8 cellular contexts compared by ENCODE assay signal in genomic region chr1:25037174-25038074, GRCh38.
A peak's percentile ranks its signal among the peaks of the same experiment; 100 is the strongest.
DNase-seq lines count a peak whose midpoint lies in the region; FAIRE-seq and TF ChIP-seq lines count a peak whose summit lies in the region.

No MANE protein-coding gene starts in this region.

- H3K27ac ChIP-seq in endothelial cell of umbilical vein (ENCODE audit: insufficient read depth, low read depth, low read length) = no peak overlapping the region
- no peak overlapping the region for H3K27ac ChIP-seq in parathyroid adenoma

- H3K36me3 ChIP-seq in endothelial cell of umbilical vein (ENCODE audit: control insufficient read depth in 2 of 2, extremely low read depth in 1 of 2, insufficient read depth in 2 of 2, low read length in 2 of 2) = no peaks in the 10 kb centered on the region
- H3K36me3 ChIP-seq in parathyroid adenoma (ENCODE audit: control insufficient read depth, insufficient read depth, low read length) = no peaks in the 10 kb centered on the region

- POLR2A ChIA-PET in activated CD4-positive, alpha-beta memory T cell treated with anti-CD3 and anti-CD28 coated beads, Interleukin-2, amount 10 ng/mL, durations not matched to agents 7 days and 5 days (lab: Charles Lee) = interaction anchor here (0.6 to 8.5 kb wide), 28 partner anchors 9 to 210 kb away, joined by 3 to 137 read pairs (median 4); partner anchors contain the start of genes RSRP1 and RUNX3
- POLR2A ChIA-PET in endothelial cell of umbilical vein (lab: Charles Lee) = no interaction called here

- H3K27me3 ChIP-seq in endothelial cell of umbilical vein (ENCODE audit: control insufficient read depth in 2 of 2, insufficient read depth in 2 of 2, low read length in 2 of 2) (no peaks in the 10 kb centered on the region), parathyroid adenoma (ENCODE audit: control insufficient read depth, insufficient read depth, low read length) (no peaks in the 10 kb centered on the region)

- H3K27me3 Mint-ChIP-seq in activated CD4-positive, alpha-beta memory T cell treated with anti-CD3 and anti-CD28 coated beads, Interleukin-2, amount 10 ng/mL, durations not matched to agents 7 days and 5 days = peaks cover 20% of the 10 kb centered on the region

- H3K4me3 ChIP-seq in endothelial cell of umbilical vein (replicated peaks in 1 of 3; ENCODE audit: insufficient read depth in 1 of 3, low read depth in 1 of 3, low read length in 3 of 3) = no peak overlapping the region
- no peak overlapping the region for H3K4me3 ChIP-seq in parathyroid adenoma (ENCODE audit: low read depth, low read length)

- no peak overlapping the region for H3K4me2 ChIP-seq in endothelial cell of umbilical vein (ENCODE audit: insufficient read depth, low read length)
- no peak overlapping the region for H3K4me2 ChIP-seq in parathyroid adenoma (ENCODE audit: low read length)

- H3K36me3 Mint-ChIP-seq in activated CD4-positive, alpha-beta memory T cell treated with anti-CD3 and anti-CD28 coated beads, Interleukin-2, amount 10 ng/mL, durations not matched to agents 7 days and 5 days (ENCODE audit: low read depth) = peaks cover 4% of the 10 kb centered on the region

- H3K4me1 ChIP-seq in endothelial cell of umbilical vein (ENCODE audit: control insufficient read depth, extremely low read depth, insufficient read depth, low read length) (no peaks in the 10 kb centered on the region), parathyroid adenoma (no peaks in the 10 kb centered on the region)

- DNase-seq in NCI-H1694 treated with DMSO at 0.1 percent for 48 hours (lab: John Stamatoyannopoulos, UW) (peak; percentile 4), NCI-H1694 (lab: John Stamatoyannopoulos, UW) (no peak), NCI-H69 (lab: John Stamatoyannopoulos, UW) (peak; percentile 10), endothelial cell of umbilical vein (ENCODE audit: low read depth, low spot score) (peak; percentile 19), NCI-H1417 treated with DMSO at 0.1 percent for 48 hours (lab: John Stamatoyannopoulos, UW) (no peak), DMS79 (lab: John Stamatoyannopoulos, UW) (no peak)
- peak; percentile 75 for DNase-seq in activated CD4-positive, alpha-beta memory T cell treated with anti-CD3 and anti-CD28 coated beads, Interleukin-2, amount 10 ng/mL, durations not matched to agents 7 days and 5 days

- TF ChIP-seq CTCF in endothelial cell of umbilical vein (IDR thresholded peaks at IDR 0.05; ENCODE audit: extremely low read depth in 1 of 2, insufficient read depth in 1 of 2, low read depth in 1 of 2, low read length in 2 of 2) (peak; percentile 52 to 56), parathyroid adenoma (IDR thresholded peaks at IDR 0.05) (peak; percentile 32)

- no peak overlapping the region for H3K4me3 Mint-ChIP-seq in activated CD4-positive, alpha-beta memory T cell treated with anti-CD3 and anti-CD28 coated beads, Interleukin-2, amount 10 ng/mL, durations not matched to agents 7 days and 5 days

- no TSS peak for BruUV-seq in endothelial cell of umbilical vein (replicated peaks; lab: Mats Ljungman, UMichigan)

- CTCF ChIA-PET in activated CD4-positive, alpha-beta memory T cell treated with anti-CD3 and anti-CD28 coated beads, Interleukin-2, amount 10 ng/mL, durations not matched to agents 7 days and 5 days (lab: Charles Lee) = interaction anchor here (0.6 to 5.9 kb wide), 47 partner anchors 8 to 196 kb away, joined by 3 to 126 read pairs (median 4); partner anchors contain the start of gene RUNX3
- CTCF ChIA-PET in endothelial cell of umbilical vein (lab: Charles Lee) = interaction anchor here (0.6 to 3.4 kb wide), 27 partner anchors 9 to 354 kb away, joined by 3 to 27 read pairs (median 4); no protein-coding TSS in a partner anchor

- H3K9ac ChIP-seq in endothelial cell of umbilical vein (replicated peaks; ENCODE audit: extremely low read depth, insufficient read depth, low read length) (no peak overlapping the region), parathyroid adenoma (no peak overlapping the region)

- H4K20me1 ChIP-seq in endothelial cell of umbilical vein (replicated peaks; ENCODE audit: control insufficient read depth, extremely low read depth, insufficient read depth, low read length) = no peaks in the 10 kb centered on the region

- H2AFZ ChIP-seq in endothelial cell of umbilical vein (ENCODE audit: low read depth, low read length) = no peak overlapping the region
- no peak overlapping the region for H2AFZ ChIP-seq in parathyroid adenoma

- peak overlapping the region; percentile 38 for H3K27ac Mint-ChIP-seq in activated CD4-positive, alpha-beta memory T cell treated with anti-CD3 and anti-CD28 coated beads, Interleukin-2, amount 10 ng/mL, durations not matched to agents 7 days and 5 days

- H3K4me1 Mint-ChIP-seq in activated CD4-positive, alpha-beta memory T cell treated with anti-CD3 and anti-CD28 coated beads, Interleukin-2, amount 10 ng/mL, durations not matched to agents 7 days and 5 days = peaks cover 28% of the 10 kb centered on the region

- FAIRE-seq in endothelial cell of umbilical vein (lab: Jason Lieb, UNC) = peak; percentile 80

- H3K9me3 ChIP-seq in endothelial cell of umbilical vein (replicated peaks; ENCODE audit: control insufficient read depth, insufficient read depth, low read length) (no peaks in the 10 kb centered on the region), parathyroid adenoma (ENCODE audit: control insufficient read depth, low read length) (no peaks in the 10 kb centered on the region)

- H3K9me3 Mint-ChIP-seq in activated CD4-positive, alpha-beta memory T cell treated with anti-CD3 and anti-CD28 coated beads, Interleukin-2, amount 10 ng/mL, durations not matched to agents 7 days and 5 days = no peaks in the 10 kb centered on the region

- no peaks in the 10 kb centered on the region for H3K79me2 ChIP-seq in endothelial cell of umbilical vein (ENCODE audit: control insufficient read depth, insufficient read depth, low read length)
- H3K79me2 ChIP-seq in parathyroid adenoma = no peaks in the 10 kb centered on the region

- dilution Hi-C loops in endothelial cell of umbilical vein (cut with MboI; ENCODE audit: extremely low pct_ligation_motif_present, low sequenced_read_pairs) = no loop called here

- TF ChIP-seq POLR2A in endothelial cell of umbilical vein (IDR thresholded peaks at IDR 0.05; ENCODE audit: low read depth, low read length) = no peak

- intact Hi-C loops in endothelial cell of umbilical vein (cut with micrococcal nuclease) = loop anchor here (1.0 to 5.0 kb wide), 4 partner anchors 64 to 189 kb away; no protein-coding TSS in a partner anchor

- no peaks in the 10 kb centered on the region for H3K9me1 ChIP-seq in endothelial cell of umbilical vein (replicated peaks; ENCODE audit: control insufficient read depth, extremely low read depth, insufficient read depth, low read length)

TF ChIP-seq in endothelial cell of umbilical vein, 7 proteins besides CTCF, POLR2A, EP300 and RAD21:
- TF ChIP-seq, protein P1, sequence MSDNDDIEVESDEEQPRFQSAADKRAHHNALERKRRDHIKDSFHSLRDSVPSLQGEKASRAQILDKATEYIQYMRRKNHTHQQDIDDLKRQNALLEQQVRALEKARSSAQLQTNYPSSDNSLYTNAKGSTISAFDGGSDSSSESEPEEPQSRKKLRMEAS (IDR thresholded peaks at IDR 0.05; ENCODE audit: insufficient read depth, insufficient read length) = no peak
- TF ChIP-seq FOS (IDR thresholded peaks at IDR 0.05; ENCODE audit: borderline replicate concordance, insufficient read depth, low read length) (no peak), POLR2AphosphoS5 (IDR thresholded peaks at IDR 0.05; ENCODE audit: insufficient read depth, low read depth, low read length) (no peak), MYC (IDR thresholded peaks at IDR 0.05; ENCODE audit: low read depth, low read length) (no peak), GATA2 (IDR thresholded peaks at IDR 0.05; ENCODE audit: insufficient read depth, insufficient read length, low read depth, low read length) (no peak), JUN (IDR thresholded peaks at IDR 0.05; ENCODE audit: borderline replicate concordance, insufficient read depth, insufficient read length, low read depth) (no peak), EZH2 (IDR thresholded peaks at IDR 0.05; ENCODE audit: borderline replicate concordance, low read depth, low read length, severe bottlenecking) (no peak)
TF ChIP-seq in endothelial cell of umbilical vein: peak in this region for 0.

Comparison
In these comparisons a context has a peak if more than half of its experiments do, and no peak if none do; other contexts are left out.
1. DNase-seq: peak in NCI-H1694 treated with DMSO at 0.1 percent for 48 hours (single experiment), NCI-H69 (single experiment), activated CD4-positive, alpha-beta memory T cell treated with anti-CD3 and anti-CD28 coated beads, Interleukin-2, amount 10 ng/mL, durations not matched to agents 7 days and 5 days (single experiment) and endothelial cell of umbilical vein (single experiment); none in NCI-H1694 (single experiment), NCI-H1417 treated with DMSO at 0.1 percent for 48 hours (single experiment) and DMS79 (single experiment).